ENCODE assay signal across 2 cellular contexts in genomic region chr11:64898076-64898445, GRCh38.
TF ChIP-seq lines count a peak whose summit lies in the region.

No MANE protein-coding gene starts in this region.

TF ChIP-seq in K562, 482 proteins besides CTCF, POLR2A, EP300 and RAD21:
- TF ChIP-seq HLTF (IDR thresholded peaks at IDR 0.05): no peak
- peak; percentile 37 for TF ChIP-seq POLR2G (IDR thresholded peaks at IDR 0.05; ENCODE audit: low read depth, low read length)

TF ChIP-seq in endothelial cell of umbilical vein, 7 proteins besides CTCF, POLR2A, EP300 and RAD21:
- no peak for TF ChIP-seq GATA2 (IDR thresholded peaks at IDR 0.05; ENCODE audit: insufficient read depth, insufficient read length, low read depth, low read length)
- TF ChIP-seq POLR2AphosphoS5 (IDR thresholded peaks at IDR 0.05; ENCODE audit: insufficient read depth, low read depth, low read length): no peak
- TF ChIP-seq EZH2 (IDR thresholded peaks at IDR 0.05; ENCODE audit: borderline replicate concordance, low read depth, low read length, severe bottlenecking): no peak
- TF ChIP-seq FOS (IDR thresholded peaks at IDR 0.05; ENCODE audit: borderline replicate concordance, insufficient read depth, low read length): no peak
- no peak for TF ChIP-seq JUN (IDR thresholded peaks at IDR 0.05; ENCODE audit: borderline replicate concordance, insufficient read depth, insufficient read length, low read depth)
- no peak for TF ChIP-seq MYC (IDR thresholded peaks at IDR 0.05; ENCODE audit: low read depth, low read length)
- no peak for TF ChIP-seq MAX (IDR thresholded peaks at IDR 0.05; ENCODE audit: insufficient read depth, insufficient read length)
